2 cellular contexts compared by ENCODE assay signal in the genomic region with DNA sequence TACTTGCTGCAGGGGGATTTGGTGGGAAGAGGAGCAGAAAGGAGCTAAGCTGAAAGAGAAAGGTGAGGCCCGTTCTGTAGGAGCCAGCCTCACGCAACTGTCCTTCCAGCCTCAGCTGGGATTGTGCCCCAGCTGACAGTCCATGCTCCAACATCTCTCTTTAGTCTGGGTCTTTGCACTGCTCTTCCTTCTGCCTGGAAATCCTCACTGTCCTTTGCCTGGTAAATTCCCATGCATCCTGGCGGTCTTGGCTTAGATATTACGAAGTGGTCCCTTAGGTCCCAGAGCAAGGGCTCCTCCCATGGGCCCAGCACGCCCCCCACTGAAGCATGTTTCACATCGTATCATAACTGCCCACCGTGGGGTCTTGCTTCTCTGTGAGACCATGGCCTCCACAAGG.
A peak's percentile ranks its signal among the peaks of the same experiment; 100 is the strongest.
TF ChIP-seq lines count a peak whose summit lies in the region.

No MANE protein-coding gene starts in this region.

TF ChIP-seq in HepG2, 621 proteins besides CTCF, POLR2A, EP300 and RAD21:
- TF ChIP-seq NFIC (IDR thresholded peaks at IDR 0.05; ENCODE audit: low read length) (no peak), ZNF619 (CRISPR knock-in tag; IDR thresholded peaks at IDR 0.05) (0 out of 2 replicates have a peak, but pooled peaks have one; percentile 14)
- TF ChIP-seq, protein P1, sequence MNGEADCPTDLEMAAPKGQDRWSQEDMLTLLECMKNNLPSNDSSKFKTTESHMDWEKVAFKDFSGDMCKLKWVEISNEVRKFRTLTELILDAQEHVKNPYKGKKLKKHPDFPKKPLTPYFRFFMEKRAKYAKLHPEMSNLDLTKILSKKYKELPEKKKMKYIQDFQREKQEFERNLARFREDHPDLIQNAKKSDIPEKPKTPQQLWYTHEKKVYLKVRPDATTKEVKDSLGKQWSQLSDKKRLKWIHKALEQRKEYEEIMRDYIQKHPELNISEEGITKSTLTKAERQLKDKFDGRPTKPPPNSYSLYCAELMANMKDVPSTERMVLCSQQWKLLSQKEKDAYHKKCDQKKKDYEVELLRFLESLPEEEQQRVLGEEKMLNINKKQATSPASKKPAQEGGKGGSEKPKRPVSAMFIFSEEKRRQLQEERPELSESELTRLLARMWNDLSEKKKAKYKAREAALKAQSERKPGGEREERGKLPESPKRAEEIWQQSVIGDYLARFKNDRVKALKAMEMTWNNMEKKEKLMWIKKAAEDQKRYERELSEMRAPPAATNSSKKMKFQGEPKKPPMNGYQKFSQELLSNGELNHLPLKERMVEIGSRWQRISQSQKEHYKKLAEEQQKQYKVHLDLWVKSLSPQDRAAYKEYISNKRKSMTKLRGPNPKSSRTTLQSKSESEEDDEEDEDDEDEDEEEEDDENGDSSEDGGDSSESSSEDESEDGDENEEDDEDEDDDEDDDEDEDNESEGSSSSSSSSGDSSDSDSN (CRISPR knock-in tag; IDR thresholded peaks at IDR 0.05), result 0 out of 2 replicates have a peak, but pooled peaks have one; percentile 33
- TF ChIP-seq, protein P2, sequence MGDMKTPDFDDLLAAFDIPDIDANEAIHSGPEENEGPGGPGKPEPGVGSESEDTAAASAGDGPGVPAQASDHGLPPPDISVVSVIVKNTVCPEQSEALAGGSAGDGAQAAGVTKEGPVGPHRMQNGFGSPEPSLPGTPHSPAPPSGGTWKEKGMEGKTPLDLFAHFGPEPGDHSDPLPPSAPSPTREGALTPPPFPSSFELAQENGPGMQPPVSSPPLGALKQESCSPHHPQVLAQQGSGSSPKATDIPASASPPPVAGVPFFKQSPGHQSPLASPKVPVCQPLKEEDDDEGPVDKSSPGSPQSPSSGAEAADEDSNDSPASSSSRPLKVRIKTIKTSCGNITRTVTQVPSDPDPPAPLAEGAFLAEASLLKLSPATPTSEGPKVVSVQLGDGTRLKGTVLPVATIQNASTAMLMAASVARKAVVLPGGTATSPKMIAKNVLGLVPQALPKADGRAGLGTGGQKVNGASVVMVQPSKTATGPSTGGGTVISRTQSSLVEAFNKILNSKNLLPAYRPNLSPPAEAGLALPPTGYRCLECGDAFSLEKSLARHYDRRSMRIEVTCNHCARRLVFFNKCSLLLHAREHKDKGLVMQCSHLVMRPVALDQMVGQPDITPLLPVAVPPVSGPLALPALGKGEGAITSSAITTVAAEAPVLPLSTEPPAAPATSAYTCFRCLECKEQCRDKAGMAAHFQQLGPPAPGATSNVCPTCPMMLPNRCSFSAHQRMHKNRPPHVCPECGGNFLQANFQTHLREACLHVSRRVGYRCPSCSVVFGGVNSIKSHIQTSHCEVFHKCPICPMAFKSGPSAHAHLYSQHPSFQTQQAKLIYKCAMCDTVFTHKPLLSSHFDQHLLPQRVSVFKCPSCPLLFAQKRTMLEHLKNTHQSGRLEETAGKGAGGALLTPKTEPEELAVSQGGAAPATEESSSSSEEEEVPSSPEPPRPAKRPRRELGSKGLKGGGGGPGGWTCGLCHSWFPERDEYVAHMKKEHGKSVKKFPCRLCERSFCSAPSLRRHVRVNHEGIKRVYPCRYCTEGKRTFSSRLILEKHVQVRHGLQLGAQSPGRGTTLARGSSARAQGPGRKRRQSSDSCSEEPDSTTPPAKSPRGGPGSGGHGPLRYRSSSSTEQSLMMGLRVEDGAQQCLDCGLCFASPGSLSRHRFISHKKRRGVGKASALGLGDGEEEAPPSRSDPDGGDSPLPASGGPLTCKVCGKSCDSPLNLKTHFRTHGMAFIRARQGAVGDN (CRISPR knock-in tag; IDR thresholded peaks at IDR 0.05), result 0 out of 2 replicates have a peak, but pooled peaks have one; percentile 26

TF ChIP-seq in K562, 482 proteins besides CTCF, POLR2A, EP300 and RAD21:
- no peak for TF ChIP-seq ZNF253 (CRISPR knock-in tag; conservative IDR thresholded peaks at IDR 0.05)
- TF ChIP-seq CCAR2 (IDR thresholded peaks at IDR 0.05; ENCODE audit: low read depth, low read length), result no peak
- 0 out of 2 replicates have a peak, but pooled peaks have one; percentile 11 for TF ChIP-seq HDGF (IDR thresholded peaks at IDR 0.05)
- TF ChIP-seq YBX1 (IDR thresholded peaks at IDR 0.05), result no peak
- TF ChIP-seq MAZ (CRISPR knock-in tag; conservative IDR thresholded peaks at IDR 0.05 in 1 of 2, IDR thresholded peaks at IDR 0.05 in 1 of 2), result no peak
- TF ChIP-seq CBX5 (IDR thresholded peaks at IDR 0.05; ENCODE audit: borderline replicate concordance, low read depth), result no peak
- no peak for TF ChIP-seq BMI1 (IDR thresholded peaks at IDR 0.05; ENCODE audit: low read length)
